In the genomic region with DNA sequence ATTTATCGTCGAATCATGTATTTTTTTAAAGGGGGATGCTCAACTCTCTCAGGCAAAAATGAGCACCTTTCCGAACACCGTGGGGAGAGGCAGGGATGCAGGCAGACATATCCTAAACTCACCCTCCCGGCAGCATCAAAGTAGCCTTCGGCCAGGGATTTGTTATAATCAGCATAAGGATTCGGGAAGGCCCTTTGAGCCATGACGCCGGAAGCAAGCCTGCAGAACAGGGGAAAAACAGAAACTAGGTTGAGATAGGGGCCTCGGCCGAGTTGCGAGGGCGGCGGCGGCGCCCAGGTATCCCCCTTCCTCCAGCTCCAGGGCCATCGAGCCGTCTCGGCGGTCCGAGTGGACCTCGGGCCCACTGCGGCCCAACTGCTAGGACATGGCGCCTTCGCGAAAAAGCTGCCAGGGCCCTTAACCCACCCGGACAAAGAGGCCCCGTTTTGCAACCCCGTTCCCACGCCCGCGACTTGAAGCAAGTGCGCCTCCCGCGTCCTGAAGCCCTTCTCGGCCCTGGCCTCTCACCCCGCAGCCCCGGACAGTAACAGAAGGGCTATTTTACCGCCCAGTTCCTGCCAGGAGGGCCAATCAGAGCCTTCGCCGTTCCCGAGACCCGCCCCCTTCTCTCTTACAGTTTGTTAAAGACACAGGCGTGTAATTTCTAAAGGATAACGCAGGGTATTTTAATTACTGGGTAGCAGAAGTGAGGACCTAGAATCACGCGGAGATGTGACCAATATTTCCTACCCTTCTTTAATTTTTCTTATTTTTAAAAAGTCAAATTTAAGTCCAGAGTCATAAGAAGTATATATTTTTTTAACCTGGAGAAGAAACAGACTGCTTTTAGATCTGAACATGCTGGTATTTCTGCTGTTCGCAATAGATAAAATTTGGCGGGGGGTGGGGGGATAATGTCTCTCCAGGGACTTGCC, we compare ENCODE assay signal across 8 cellular contexts.
DNase-seq lines count a peak whose midpoint lies in the region; ATAC-seq lines count a peak whose summit lies in the region.

Gene LANCL1, minus strand, starts transcription at position 566 of the 935 bp plus-strand sequence. Its CDS starts 363 bp downstream, at position 203.

- H3K27ac Mint-ChIP-seq in central memory CD8-positive, alpha-beta T cell (ENCODE audit: low read depth) = peak within 1 kb of the TSS; percentile 98

- peaks cover 56% of the 10 kb centered on the region for H3K4me1 Mint-ChIP-seq in central memory CD8-positive, alpha-beta T cell

- peaks cover 19% of the 10 kb centered on the region for H3K36me3 Mint-ChIP-seq in central memory CD8-positive, alpha-beta T cell (ENCODE audit: insufficient read depth)

- H3K9me3 Mint-ChIP-seq in central memory CD8-positive, alpha-beta T cell = no peaks in the 10 kb centered on the region

- DNase-seq in AG08395 (ENCODE audit: low spot score) (peak; percentile 96), NCI-H345 (lab: John Stamatoyannopoulos, UW) (peak; percentile 89), iris pigment epithelial cell (ENCODE audit: low read depth) (peak; percentile 84)
- DNase-seq in activated CD4-positive, CD25-positive, alpha-beta regulatory T cell treated with anti-CD3 and anti-CD28 coated beads, Interleukin-2, amount 50 U/mL, for 16 hours (ENCODE audit: low read depth, low spot score) = peak; percentile 61
- peak; percentile 61 to 66 for DNase-seq in central memory CD8-positive, alpha-beta T cell (ENCODE audit: low spot score in 2 of 2)
- DNase-seq in stimulated activated CD4-positive, alpha-beta T cell treated with anti-CD3 and anti-CD28 coated beads, Interleukin-12 subunit alpha, Interleukin-12 subunit beta, amount 100 ng/mL, for 24 hours (ENCODE audit: low read depth in 2 of 2) = peak; percentile 61 to 79

- no peaks in the 10 kb centered on the region for H3K27me3 Mint-ChIP-seq in central memory CD8-positive, alpha-beta T cell

- ATAC-seq in GM18909 (IDR thresholded peaks at IDR 0.05; ENCODE audit: poor library complexity, unreplicated experiment) (peak; percentile 100), HG03175 (IDR thresholded peaks at IDR 0.05; ENCODE audit: unreplicated experiment) (peak; percentile 100)
- ATAC-seq in central memory CD8-positive, alpha-beta T cell (replicated peaks; ENCODE audit: extremely low read depth, poor library complexity, severe bottlenecking) = peak; percentile 91

- H3K4me3 Mint-ChIP-seq in central memory CD8-positive, alpha-beta T cell = peak within 1 kb of the TSS; percentile 100

Comparison
In these comparisons a context has a peak if more than half of its experiments do, and no peak if none do; other contexts are left out.
1. Peak in every context shown above with its lines: DNase-seq and ATAC-seq.